3 cellular contexts compared by ENCODE assay signal in the genomic region with DNA sequence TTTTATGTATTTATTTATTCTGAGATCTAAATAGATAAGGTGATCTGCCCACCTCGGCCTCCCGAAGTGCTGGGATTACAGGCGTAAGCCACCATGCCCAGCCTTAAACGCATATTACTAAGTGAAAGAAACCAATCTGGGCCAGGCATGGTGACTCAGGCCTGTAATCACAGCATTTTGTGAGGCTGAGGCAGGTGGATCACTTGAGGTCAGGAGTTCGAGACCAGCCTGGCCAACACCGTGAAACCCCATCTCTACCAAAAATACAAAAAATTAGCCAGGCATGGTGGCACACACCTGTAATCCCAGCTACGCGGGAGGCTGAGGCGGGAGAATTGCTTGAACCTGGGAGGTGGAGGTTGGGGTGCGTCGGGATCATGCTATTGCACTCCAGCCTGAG. TPM values are rescaled to one million over a fixed set of nuclear protein-coding genes. Genes with fewer than 3 reads are reported as not detected.
"Had no signal": no experiment of that assay in that cellular context is flagged by ENCODE, and none has a peak within 500 bp of the region (broad histone marks: within the 10 kb centered on the region; RNA-seq: fewer than 3 reads in every experiment).

No MANE protein-coding gene starts in this region.

RNA-seq across cellular contexts. Expression of a gene that starts 56.9 kb away (rescaled TPM):
- total RNA-seq: LHCN-M2, M059J, MCF 10A had no signal
